Comparison of ENCODE assay signal across 18 cellular contexts in the genomic region with DNA sequence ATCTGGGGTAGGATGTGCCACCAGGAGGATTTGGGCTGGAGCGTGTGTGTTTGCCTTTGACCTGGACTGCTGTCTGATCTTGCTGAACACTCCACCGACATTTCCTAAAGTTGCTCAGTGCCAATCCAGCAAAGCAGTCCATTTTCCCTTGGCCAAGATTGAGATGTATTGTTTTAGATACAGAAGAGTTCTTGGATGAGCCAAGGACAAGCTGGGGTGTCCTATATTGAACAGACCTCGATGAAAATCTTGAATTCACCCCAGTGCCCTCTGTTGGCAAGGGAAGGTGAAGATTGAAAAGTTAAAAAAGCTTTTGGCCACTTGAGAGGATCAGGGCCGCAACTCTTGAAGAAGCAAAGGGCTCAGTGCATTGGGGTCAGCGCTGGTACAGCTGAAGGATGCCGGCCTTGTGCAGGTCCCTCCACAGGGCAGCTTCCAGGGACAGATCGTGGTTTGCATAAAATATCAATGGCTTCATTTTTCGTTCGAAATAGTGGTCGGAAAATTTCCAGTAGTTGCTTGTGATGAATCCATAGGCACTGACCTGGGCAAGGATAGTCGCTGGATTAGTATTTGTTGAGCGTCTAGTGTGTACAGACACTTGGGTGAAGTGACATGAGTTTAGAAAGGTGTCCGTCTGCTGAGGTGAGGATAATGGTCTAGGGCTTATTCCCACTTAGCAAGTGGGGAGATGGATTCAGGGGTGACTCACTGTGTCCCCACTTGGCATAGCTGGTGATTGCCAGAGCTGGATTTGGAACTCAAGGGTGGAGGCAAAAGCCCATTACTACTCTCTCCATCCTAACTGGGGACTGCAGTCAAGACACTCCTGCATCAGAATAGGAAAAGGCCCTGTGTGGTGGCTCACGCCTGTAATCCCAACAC. TPM values are rescaled to one million over a fixed set of nuclear protein-coding genes. Genes with fewer than 3 reads are reported as not detected.
DNase-seq lines count a peak whose midpoint lies in the region; FAIRE-seq and TF ChIP-seq lines count a peak whose summit lies in the region.
"Had no signal": no experiment of that assay in that cellular context is flagged by ENCODE, and none has a peak within 500 bp of the region (broad histone marks: within the 10 kb centered on the region; RNA-seq: fewer than 3 reads in every experiment).

No MANE protein-coding gene starts in this region.

- H3K9me3 Mint-ChIP-seq in CD4-positive, alpha-beta memory T cell = no peaks in the 10 kb centered on the region
- H3K9me3 Mint-ChIP-seq in activated T-helper 2 cell treated with anti-CD3 and anti-CD28 coated beads, Interferon-gamma antibody, Interleukin-2, Interleukin-4, amounts not matched to agents 10 μg/mL and 5 μg/mL and 100 μg/mL, durations not matched to agents 14 hours and 24 hours and 36 hours = no peaks in the 10 kb centered on the region
- H3K9me3 Mint-ChIP-seq: naive B cell had no signal

- H3F3A ChIP-seq in GM23248 (ENCODE audit: insufficient read depth) = peaks cover 42% of the 10 kb centered on the region

- peak overlapping the region; percentile 40 to 84 (median 61) for H3K27ac Mint-ChIP-seq in CD4-positive, alpha-beta memory T cell
- H3K27ac Mint-ChIP-seq in activated T-helper 2 cell treated with anti-CD3 and anti-CD28 coated beads, Interferon-gamma antibody, Interleukin-2, Interleukin-4, amounts not matched to agents 10 μg/mL and 5 μg/mL and 100 μg/mL, durations not matched to agents 14 hours and 24 hours and 36 hours = no peak overlapping the region

- peaks cover 21% of the 10 kb centered on the region for H3K4me1 ChIP-seq in CD4-positive, alpha-beta memory T cell (ENCODE audit: insufficient read depth, low read length)
- H3K4me1 ChIP-seq in GM23248 (ENCODE audit: insufficient read depth) = peaks cover 18% of the 10 kb centered on the region
- H3K4me1 ChIP-seq in keratinocyte (ENCODE audit: control insufficient read depth, extremely low read depth, insufficient read depth, low read length) = peaks cover 34% of the 10 kb centered on the region

- peaks cover 34 to 49% of the 10 kb centered on the region in 2 donors for H3K36me3 Mint-ChIP-seq in CD4-positive, alpha-beta memory T cell
- peaks cover 57% of the 10 kb centered on the region for H3K36me3 Mint-ChIP-seq in activated T-helper 2 cell treated with anti-CD3 and anti-CD28 coated beads, Interferon-gamma antibody, Interleukin-2, Interleukin-4, amounts not matched to agents 10 μg/mL and 5 μg/mL and 100 μg/mL, durations not matched to agents 14 hours and 24 hours and 36 hours (ENCODE audit: low read depth)

- no peak overlapping the region for H3K4me3 ChIP-seq in CD4-positive, alpha-beta memory T cell (ENCODE audit: low read length in 2 of 2)
- no peak overlapping the region for H3K4me3 ChIP-seq in GM23248
- no peak overlapping the region for H3K4me3 ChIP-seq in WERI-Rb-1 (ENCODE audit: low read depth, low read length)
- H3K4me3 ChIP-seq in keratinocyte (ENCODE audit: control insufficient read depth in 2 of 3, extremely low read depth in 1 of 3, insufficient read depth in 2 of 3, low read depth in 1 of 3, low read length in 3 of 3) = no peak overlapping the region
- H3K4me3 ChIP-seq: heart left ventricle, Peyer's patch had no signal

- no peaks in the 10 kb centered on the region for H3K27me3 Mint-ChIP-seq in CD4-positive, alpha-beta memory T cell
- H3K27me3 Mint-ChIP-seq in activated T-helper 2 cell treated with anti-CD3 and anti-CD28 coated beads, Interferon-gamma antibody, Interleukin-2, Interleukin-4, amounts not matched to agents 10 μg/mL and 5 μg/mL and 100 μg/mL, durations not matched to agents 14 hours and 24 hours and 36 hours (ENCODE audit: low read depth) = no peaks in the 10 kb centered on the region
- H3K27me3 Mint-ChIP-seq: naive B cell had no signal

- intact Hi-C loops in CD4-positive, alpha-beta memory T cell (cut with micrococcal nuclease) = no loop called here
- intact Hi-C loops in activated T-helper 2 cell treated with anti-CD3 and anti-CD28 coated beads, Interferon-gamma antibody, Interleukin-2, Interleukin-4, amounts not matched to agents 10 μg/mL and 5 μg/mL and 100 μg/mL, durations not matched to agents 14 hours and 24 hours and 36 hours (cut with micrococcal nuclease) = no loop called here

- FAIRE-seq in keratinocyte (lab: Jason Lieb, UNC) = no peak
- FAIRE-seq: G401.6 had no signal

- 88 to 89% methylated on average over 14 of the region's 14 CpGs for WGBS in GM23248 (ENCODE audit: low coverage in 1 of 2, low lambda C conversion rate in 2 of 2, missing lambda C conversion rate in 2 of 2), 2 experiments

- dilution Hi-C loops in keratinocyte (cut with MboI; ENCODE audit: extremely low pct_ligation_motif_present, low sequenced_read_pairs) = no loop called here

- peaks cover 7% of the 10 kb centered on the region for H3K9me1 ChIP-seq in keratinocyte (ENCODE audit: control insufficient read depth, extremely low read depth, insufficient read depth, low read length)

- in situ Hi-C loops in GM23248 (cut with MboI) = no loop called here

- H3K4me2 ChIP-seq in GM23248 (ENCODE audit: unreplicated experiment) (no peak overlapping the region), keratinocyte (ENCODE audit: control insufficient read depth, extremely low read depth, insufficient read depth, low read depth, low read length) (no peak overlapping the region)

- peaks cover 33 to 63% (median 44%) of the 10 kb centered on the region in 4 donors for H3K4me1 Mint-ChIP-seq in CD4-positive, alpha-beta memory T cell
- peaks cover 22% of the 10 kb centered on the region for H3K4me1 Mint-ChIP-seq in activated T-helper 2 cell treated with anti-CD3 and anti-CD28 coated beads, Interferon-gamma antibody, Interleukin-2, Interleukin-4, amounts not matched to agents 10 μg/mL and 5 μg/mL and 100 μg/mL, durations not matched to agents 14 hours and 24 hours and 36 hours (ENCODE audit: low read depth)

- H2AFZ ChIP-seq in GM23248 = no peak overlapping the region
- no peak overlapping the region for H2AFZ ChIP-seq in keratinocyte (ENCODE audit: control insufficient read depth, low read length)

- no peaks in the 10 kb centered on the region for H3K9me3 ChIP-seq in CD4-positive, alpha-beta memory T cell (ENCODE audit: control insufficient read depth in 1 of 2, low read length in 2 of 2)
- H3K9me3 ChIP-seq in GM23248 (ENCODE audit: low read depth) (no peaks in the 10 kb centered on the region), WERI-Rb-1 (ENCODE audit: severe bottlenecking) (no peaks in the 10 kb centered on the region), keratinocyte (ENCODE audit: control insufficient read depth, low read depth, low read length) (no peaks in the 10 kb centered on the region)
- H3K9me3 ChIP-seq: heart left ventricle, Peyer's patch had no signal

- H3K79me2 ChIP-seq in GM23248 (ENCODE audit: insufficient read depth) (peaks cover 18% of the 10 kb centered on the region), keratinocyte (ENCODE audit: control insufficient read depth, insufficient read depth, low read length) (peaks cover 18% of the 10 kb centered on the region)

- no peak for DNase-seq in CD4-positive, alpha-beta memory T cell
- DNase-seq in GM23248 = peak; percentile 2
- no peak for DNase-seq in WERI-Rb-1
- DNase-seq in keratinocyte (ENCODE audit: low read depth, low spot score) = no peak
- DNase-seq in activated T-helper 2 cell treated with anti-CD3 and anti-CD28 coated beads, Interferon-gamma antibody, Interleukin-2, Interleukin-4, amounts not matched to agents 10 μg/mL and 5 μg/mL and 100 μg/mL, durations not matched to agents 14 hours and 24 hours and 36 hours (ENCODE audit: low spot score) = no peak
- no peak for DNase-seq in RPMI8226
- no peak for DNase-seq in stimulated activated CD4-positive, alpha-beta T cell treated with anti-CD3 and anti-CD28 coated beads, Interleukin-12 subunit alpha, Interleukin-12 subunit beta, amount 100 ng/mL, for 4 hours
- DNase-seq in ureter (ENCODE audit: low spot score) = no peak
- DNase-seq: activated gamma-delta T cell treated with Interleukin-2 at 50 U/mL for 16 hours, left colon, naive B cell, NCI-H1048, NCI-H446 treated with DMSO at 0.1 percent for 48 hours, Peyer's patch had no signal

- CTCF ChIA-PET in CD4-positive, alpha-beta memory T cell (lab: Charles Lee; ENCODE audit: partially characterized antibody) = interaction anchor here (0.6 to 3.0 kb wide), 7 partner anchors 8 to 116 kb away, joined by 3 to 13 read pairs (median 7); a partner anchor contains a TSS

- H3K9me2 ChIP-seq in GM23248 (ENCODE audit: insufficient read depth) = no peaks in the 10 kb centered on the region

- peaks cover 22% of the 10 kb centered on the region for H3K36me3 ChIP-seq in CD4-positive, alpha-beta memory T cell (ENCODE audit: insufficient read depth, low read length)
- H3K36me3 ChIP-seq in GM23248 (ENCODE audit: low read depth) = peaks cover 19% of the 10 kb centered on the region
- peaks cover 59% of the 10 kb centered on the region for H3K36me3 ChIP-seq in WERI-Rb-1
- peaks cover 11 to 37% of the 10 kb centered on the region in 2 experiments for H3K36me3 ChIP-seq in keratinocyte (ENCODE audit: control insufficient read depth in 2 of 2, extremely low read depth in 1 of 2, insufficient read depth in 2 of 2, low read length in 2 of 2)

- POLR2A ChIA-PET in CD4-positive, alpha-beta memory T cell (lab: Charles Lee; ENCODE audit: partially characterized antibody) = interaction anchor here (0.7 to 3.2 kb wide), 2 partner anchors 9 to 1519 kb away, joined by 4 to 23 read pairs; a partner anchor contains a TSS

- no peak overlapping the region for H3K9ac ChIP-seq in GM23248
- no peak overlapping the region for H3K9ac ChIP-seq in keratinocyte (ENCODE audit: control insufficient read depth, extremely low read depth, insufficient read depth, low read length)

- peaks cover 9% of the 10 kb centered on the region; the same call in 1 of the 2 replicates for H4K20me1 ChIP-seq in GM23248 (ENCODE audit: insufficient read depth)
- H4K20me1 ChIP-seq in keratinocyte (ENCODE audit: control insufficient read depth, extremely low read depth, insufficient read depth, low read length) = peaks cover 28% of the 10 kb centered on the region

- H3K27me3 ChIP-seq in CD4-positive, alpha-beta memory T cell (ENCODE audit: insufficient read depth, low read length) = no peaks in the 10 kb centered on the region
- H3K27me3 ChIP-seq in GM23248 (replicated peaks; ENCODE audit: insufficient read depth) (no peaks in the 10 kb centered on the region), WERI-Rb-1 (ENCODE audit: insufficient read depth, low read depth, severe bottlenecking) (no peaks in the 10 kb centered on the region), keratinocyte (ENCODE audit: control insufficient read depth, extremely low read depth, insufficient read depth, low read length) (no peaks in the 10 kb centered on the region)
- H3K27me3 ChIP-seq: Peyer's patch had no signal

- peak overlapping the region in 1 of 8 donors; percentile 43 for H3K4me3 Mint-ChIP-seq in CD4-positive, alpha-beta memory T cell
- H3K4me3 Mint-ChIP-seq in activated T-helper 2 cell treated with anti-CD3 and anti-CD28 coated beads, Interferon-gamma antibody, Interleukin-2, Interleukin-4, amounts not matched to agents 10 μg/mL and 5 μg/mL and 100 μg/mL, durations not matched to agents 14 hours and 24 hours and 36 hours (ENCODE audit: low read depth) = no peak overlapping the region

- H3K27ac ChIP-seq in CD4-positive, alpha-beta memory T cell (ENCODE audit: low read depth, low read length) = no peak overlapping the region
- no peak overlapping the region; the same call in 1 of the 2 replicates for H3K27ac ChIP-seq in GM23248
- H3K27ac ChIP-seq in WERI-Rb-1 = peak overlapping the region; percentile 83
- peak overlapping the region; percentile 72 for H3K27ac ChIP-seq in keratinocyte (ENCODE audit: control insufficient read depth, insufficient read depth, low read length)
- H3K27ac ChIP-seq: C4-2B, heart left ventricle, Peyer's patch had no signal

- no peak for TF ChIP-seq CTCF in WERI-Rb-1 (IDR thresholded peaks at IDR 0.05; ENCODE audit: low read depth, low read length)
- peak in 1 of 3 experiments; percentile 8 for TF ChIP-seq CTCF in keratinocyte (optimal IDR thresholded peaks at IDR 0.05 in 1 of 3, IDR thresholded peaks at IDR 0.05 in 1 of 3, conservative IDR thresholded peaks at IDR 0.05 in 1 of 3; ENCODE audit: extremely low read depth in 1 of 3, insufficient read depth in 2 of 3, low read length in 3 of 3)

RNA-seq across cellular contexts. Expression of a gene that starts 19.7 kb away (rescaled TPM):
- total RNA-seq in CD4-positive, alpha-beta memory T cell = 1 to 10 TPM; 3.3 to 3.6 TPM
- 1 to 10 TPM in 1 of 2 donors, under 1 TPM in 1; 0.95 to 2.4 TPM for polyA plus RNA-seq in CD4-positive, alpha-beta memory T cell
- total RNA-seq in GM23248 (2014; rRNA removed; shearing (Covaris generic)) = 0.65 and 1.4 TPM in 2 replicates
- polyA plus RNA-seq in GM23248 (2016; fragmentation: Nextera tagmentation; extraction: Ambion mirVana) (0.96 and 1.0 TPM in 2 replicates), keratinocyte (38.7 to 63.2 TPM (median 45.8 TPM) in 3 replicates)
- 42.7 TPM for polyA plus RNA-seq in keratinocyte (2011; ENCODE audit: low read depth)
- 52.9 and 55.5 TPM in 2 replicates for polyA plus RNA-seq in keratinocyte (2011; cell fraction: cytosol; rRNA removed)
- 80.8 and 105 TPM in 2 replicates for polyA plus RNA-seq in keratinocyte (2011; cell fraction: nucleus; rRNA removed)
- polyA plus RNA-seq in keratinocyte (2012; ENCODE audit: low replicate concordance) = 37.2 and 79.4 TPM in 2 replicates
- polyA minus RNA-seq in keratinocyte = 33.4 to 50.5 TPM (median 35.0 TPM) in 3 replicates
- polyA minus RNA-seq in keratinocyte (2011; cell fraction: cytosol; rRNA and poly(A)+ RNA removed) = 79.8 TPM
- 33.3 and 45.4 TPM in 2 replicates for polyA minus RNA-seq in keratinocyte (2011; cell fraction: nucleus; rRNA and poly(A)+ RNA removed)
- 0.41 TPM in 1 of 2 replicates, not detected in the other for total RNA-seq in activated T-helper 2 cell treated with anti-CD3 and anti-CD28 coated beads, Interferon-gamma antibody, Interleukin-2, Interleukin-4, amounts not matched to agents 10 μg/mL and 5 μg/mL and 100 μg/mL, durations not matched to agents 14 hours and 24 hours and 36 hours
- total RNA-seq in ureter = 28.7 TPM
- total RNA-seq: HT1080 had no signal

RNA-seq across cellular contexts. Expression of a gene that starts 26.1 kb away (rescaled TPM):
- not detected for total RNA-seq in CD4-positive, alpha-beta memory T cell
- polyA plus RNA-seq in CD4-positive, alpha-beta memory T cell = not detected
- total RNA-seq in GM23248 (2014; rRNA removed; shearing (Covaris generic)) = 1.5 and 3.4 TPM in 2 replicates
- 0.43 and 0.93 TPM in 2 replicates for polyA plus RNA-seq in GM23248 (2016; fragmentation: Nextera tagmentation; extraction: Ambion mirVana)
- 0.65 to 1.7 TPM (median 1.2 TPM) in 3 replicates for polyA plus RNA-seq in keratinocyte
- polyA plus RNA-seq in keratinocyte (2011; ENCODE audit: low read depth) = not detected
- 0.55 and 0.81 TPM in 2 replicates for polyA plus RNA-seq in keratinocyte (2011; cell fraction: cytosol; rRNA removed)
- 6.7 and 11.7 TPM in 2 replicates for polyA plus RNA-seq in keratinocyte (2011; cell fraction: nucleus; rRNA removed)
- 0.68 and 0.72 TPM in 2 replicates for polyA plus RNA-seq in keratinocyte (2012; ENCODE audit: low replicate concordance)
- polyA minus RNA-seq in keratinocyte = 0.38 to 0.96 TPM in 2 of 3 replicates, not detected in the other
- polyA minus RNA-seq in keratinocyte (2011; cell fraction: cytosol; rRNA and poly(A)+ RNA removed) = not detected
- polyA minus RNA-seq in keratinocyte (2011; cell fraction: nucleus; rRNA and poly(A)+ RNA removed) = 1.3 and 1.8 TPM in 2 replicates
- total RNA-seq in activated T-helper 2 cell treated with anti-CD3 and anti-CD28 coated beads, Interferon-gamma antibody, Interleukin-2, Interleukin-4, amounts not matched to agents 10 μg/mL and 5 μg/mL and 100 μg/mL, durations not matched to agents 14 hours and 24 hours and 36 hours = not detected in 2 replicates
- 11.5 TPM for total RNA-seq in ureter
- total RNA-seq: HT1080 had no signal

RNA-seq across cellular contexts. Expression of a gene that starts 28.5 kb away (rescaled TPM):
- not detected for total RNA-seq in CD4-positive, alpha-beta memory T cell
- not detected for polyA plus RNA-seq in CD4-positive, alpha-beta memory T cell
- 6.3 and 8.3 TPM in 2 replicates for total RNA-seq in GM23248 (2014; rRNA removed; shearing (Covaris generic))
- polyA plus RNA-seq in GM23248 (2016; fragmentation: Nextera tagmentation; extraction: Ambion mirVana) (1.1 and 1.6 TPM in 2 replicates), keratinocyte (10.3 to 26.1 TPM (median 15.3 TPM) in 3 replicates)
- polyA plus RNA-seq in keratinocyte (2011; ENCODE audit: low read depth) = 2.1 TPM
- polyA plus RNA-seq in keratinocyte (2011; cell fraction: cytosol; rRNA removed) = 15.3 and 37.7 TPM in 2 replicates
- 15.4 and 26.2 TPM in 2 replicates for polyA plus RNA-seq in keratinocyte (2011; cell fraction: nucleus; rRNA removed)
- 6.2 and 33.8 TPM in 2 replicates for polyA plus RNA-seq in keratinocyte (2012; ENCODE audit: low replicate concordance)
- polyA minus RNA-seq in keratinocyte = 9.0 to 17.2 TPM (median 11.8 TPM) in 3 replicates
- polyA minus RNA-seq in keratinocyte (2011; cell fraction: cytosol; rRNA and poly(A)+ RNA removed) = 42.6 TPM
- 12.3 and 17.7 TPM in 2 replicates for polyA minus RNA-seq in keratinocyte (2011; cell fraction: nucleus; rRNA and poly(A)+ RNA removed)
- not detected in 2 replicates for total RNA-seq in activated T-helper 2 cell treated with anti-CD3 and anti-CD28 coated beads, Interferon-gamma antibody, Interleukin-2, Interleukin-4, amounts not matched to agents 10 μg/mL and 5 μg/mL and 100 μg/mL, durations not matched to agents 14 hours and 24 hours and 36 hours
- total RNA-seq in ureter = 24.6 TPM

Comparison
In these comparisons a context has a peak if more than half of its experiments do, and no peak if none do; other contexts are left out.
1. H3K27ac ChIP-seq: peak in WERI-Rb-1 (single experiment) and keratinocyte (single experiment); none in CD4-positive, alpha-beta memory T cell (single experiment) and GM23248 (single experiment).